16 cellular contexts compared by ENCODE assay signal in the genomic region with DNA sequence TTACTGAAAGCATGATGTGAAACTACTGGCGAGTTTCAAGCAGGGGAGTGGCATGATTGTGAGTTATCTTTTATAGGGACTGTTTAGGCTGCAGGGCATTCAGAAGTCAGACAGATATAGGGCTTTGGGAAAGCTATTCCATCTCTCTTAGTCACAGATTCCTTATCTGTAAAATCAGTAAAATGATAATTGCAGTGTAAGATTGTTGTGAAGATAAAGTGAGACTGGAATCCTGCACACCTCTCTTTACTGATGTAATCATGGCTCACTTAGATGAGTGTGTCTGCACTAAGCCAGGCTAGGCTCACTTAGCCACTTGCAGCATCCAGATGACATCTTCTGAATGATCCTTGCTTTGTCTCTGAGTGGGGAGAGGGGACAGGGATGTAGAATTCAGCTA.
A peak's percentile ranks its signal among the peaks of the same experiment; 100 is the strongest.
DNase-seq lines count a peak whose midpoint lies in the region; ATAC-seq, FAIRE-seq and TF ChIP-seq lines count a peak whose summit lies in the region.
"Had no signal": no experiment of that assay in that cellular context is flagged by ENCODE, and none has a peak within 500 bp of the region (broad histone marks: within the 10 kb centered on the region; RNA-seq: fewer than 3 reads in every experiment).

No MANE protein-coding gene starts in this region.

- H3K9ac ChIP-seq in SK-N-SH (no peak overlapping the region), kidney (ENCODE audit: low read length in 2 of 2) (no peak overlapping the region)
- H3K9ac ChIP-seq: KMS-11 had no signal

- H3K4me3 ChIP-seq in SK-N-SH (ENCODE audit: low read depth in 2 of 2, low read length in 1 of 2) (no peak overlapping the region), kidney (ENCODE audit: low read length in 2 of 2) (no peak overlapping the region)

- H3K36me3 ChIP-seq in SK-N-SH (replicated peaks in 1 of 2; ENCODE audit: control insufficient read depth in 1 of 2, insufficient read depth in 2 of 2, low read length in 1 of 2) (no peaks in the 10 kb centered on the region), kidney (ENCODE audit: control insufficient read depth in 1 of 2, insufficient read depth in 2 of 2, low read length in 2 of 2) (no peaks in the 10 kb centered on the region)

- no peak for TF ChIP-seq CTCF in HFFc6 (IDR thresholded peaks at IDR 0.05)
- TF ChIP-seq CTCF in SK-N-SH (IDR thresholded peaks at IDR 0.05) = no peak
- TF ChIP-seq CTCF in kidney (IDR thresholded peaks at IDR 0.05; ENCODE audit: borderline replicate concordance, extremely low read depth, insufficient read depth) = no peak

- no peaks in the 10 kb centered on the region for H3K27me3 Mint-ChIP-seq in HFFc6 (ENCODE audit: insufficient read depth)

- peak overlapping the region; percentile 56 for H3K27ac Mint-ChIP-seq in HFFc6
- H3K27ac Mint-ChIP-seq: B cell; CD4-positive, alpha-beta memory T cell had no signal

- no peak overlapping the region for H2AFZ ChIP-seq in SK-N-SH (ENCODE audit: low read depth)

- POLR2A ChIA-PET in SK-N-SH (lab: Yijun Ruan, JAX) = no interaction called here

- H3F3A ChIP-seq in SK-N-SH (replicated peaks; ENCODE audit: insufficient read depth) = peaks cover 3% of the 10 kb centered on the region

- TF ChIP-seq EP300 in SK-N-SH (IDR thresholded peaks at IDR 0.05; ENCODE audit: borderline replicate concordance in 1 of 2, low read depth in 1 of 2, low read length in 1 of 2) = no peak

- no peaks in the 10 kb centered on the region for H3K36me3 Mint-ChIP-seq in HFFc6 (ENCODE audit: low read depth)
- H3K36me3 Mint-ChIP-seq: CD4-positive, alpha-beta memory T cell had no signal

- no peak overlapping the region for H3K4me2 ChIP-seq in SK-N-SH
- H3K4me2 ChIP-seq: KMS-11 had no signal

- FAIRE-seq in kidney (lab: Jason Lieb, UNC) = no peak

- peak overlapping the region; percentile 66 for H3K4me3 Mint-ChIP-seq in HFFc6
- H3K4me3 Mint-ChIP-seq: B cell; CD4-positive, alpha-beta memory T cell had no signal

- WGBS in SK-N-SH (ENCODE audit: low lambda C conversion rate) = 83% methylated on average over 1 of the region's 1 CpG

- CTCF ChIA-PET in SK-N-SH (lab: Yijun Ruan, JAX) = interaction anchor here (1.1 to 19.0 kb wide), 4 partner anchors 10 to 268 kb away, joined by 4 to 433 read pairs (median 12); no protein-coding TSS in a partner anchor

- intact Hi-C loops in kidney (cut with DNase I) = no loop called here

- DNase-seq in Daoy (ENCODE audit: low read depth) (peak; percentile 15), HFFc6 (peak; percentile 59), SK-N-SH (peak; percentile 13), kidney tubule cell (ENCODE audit: low spot score) (peak; percentile 11), NOMO-1 (lab: John Stamatoyannopoulos, UW; ENCODE audit: unreplicated experiment in 2 of 2) (no peak), D341Med (ENCODE audit: low spot score) (no peak), kidney (no peak)
- DNase-seq: CD4-positive, alpha-beta memory T cell; DMS 273 treated with DMSO at 0.1 percent for 48 hours; NCI-H187 treated with DMSO at 0.1 percent for 48 hours; NCI-H2171 treated with DMSO at 0.1 percent for 48 hours; NCI-H774; T-helper 1 cell had no signal

- H3K4me1 ChIP-seq in SK-N-SH (ENCODE audit: control insufficient read depth in 1 of 2, insufficient read depth in 2 of 2, low read depth in 1 of 2, low read length in 1 of 2) (peaks cover 0 to 6% of the 10 kb centered on the region in 2 experiments; a peak in 2 of 4 replicates), kidney (ENCODE audit: control insufficient read depth in 1 of 2, insufficient read depth in 1 of 2, low read depth in 1 of 2, low read length in 2 of 2) (no peaks in the 10 kb centered on the region)

- H3K27me3 ChIP-seq in SK-N-SH (ENCODE audit: insufficient read depth) = no peaks in the 10 kb centered on the region

- H3K9me3 ChIP-seq in SK-N-SH = no peaks in the 10 kb centered on the region
- no peaks in the 10 kb centered on the region for H3K9me3 ChIP-seq in kidney (ENCODE audit: control insufficient read depth in 1 of 2, low read length in 2 of 2)

- no peaks in the 10 kb centered on the region for H3K9me3 Mint-ChIP-seq in HFFc6
- H3K9me3 Mint-ChIP-seq: CD4-positive, alpha-beta memory T cell had no signal

- ATAC-seq in GM19395 (IDR thresholded peaks at IDR 0.05; ENCODE audit: unreplicated experiment) = no peak

- no peaks in the 10 kb centered on the region for H3K9me2 ChIP-seq in SK-N-SH

- H3K79me2 ChIP-seq in SK-N-SH (ENCODE audit: insufficient read depth) = no peaks in the 10 kb centered on the region

- H4K20me1 ChIP-seq in SK-N-SH (ENCODE audit: insufficient read depth) = no peaks in the 10 kb centered on the region

- peaks cover 49% of the 10 kb centered on the region for H3K4me1 Mint-ChIP-seq in HFFc6 (ENCODE audit: low read depth)
- H3K4me1 Mint-ChIP-seq: B cell; CD4-positive, alpha-beta memory T cell had no signal

- no peak for TF ChIP-seq RAD21 in SK-N-SH (IDR thresholded peaks at IDR 0.05; ENCODE audit: low read length)

- H3K27ac ChIP-seq in SK-N-SH (ENCODE audit: low read depth in 2 of 2, low read length in 1 of 2) (no peak overlapping the region), kidney (ENCODE audit: low read depth in 2 of 2, low read length in 2 of 2) (no peak overlapping the region)
- H3K27ac ChIP-seq: KMS-11 had no signal

TF ChIP-seq in SK-N-SH, 30 proteins besides CTCF, POLR2A, EP300 and RAD21:
- TF ChIP-seq, protein P1, sequence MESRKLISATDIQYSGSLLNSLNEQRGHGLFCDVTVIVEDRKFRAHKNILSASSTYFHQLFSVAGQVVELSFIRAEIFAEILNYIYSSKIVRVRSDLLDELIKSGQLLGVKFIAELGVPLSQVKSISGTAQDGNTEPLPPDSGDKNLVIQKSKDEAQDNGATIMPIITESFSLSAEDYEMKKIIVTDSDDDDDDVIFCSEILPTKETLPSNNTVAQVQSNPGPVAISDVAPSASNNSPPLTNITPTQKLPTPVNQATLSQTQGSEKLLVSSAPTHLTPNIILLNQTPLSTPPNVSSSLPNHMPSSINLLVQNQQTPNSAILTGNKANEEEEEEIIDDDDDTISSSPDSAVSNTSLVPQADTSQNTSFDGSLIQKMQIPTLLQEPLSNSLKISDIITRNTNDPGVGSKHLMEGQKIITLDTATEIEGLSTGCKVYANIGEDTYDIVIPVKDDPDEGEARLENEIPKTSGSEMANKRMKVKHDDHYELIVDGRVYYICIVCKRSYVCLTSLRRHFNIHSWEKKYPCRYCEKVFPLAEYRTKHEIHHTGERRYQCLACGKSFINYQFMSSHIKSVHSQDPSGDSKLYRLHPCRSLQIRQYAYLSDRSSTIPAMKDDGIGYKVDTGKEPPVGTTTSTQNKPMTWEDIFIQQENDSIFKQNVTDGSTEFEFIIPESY (IDR thresholded peaks at IDR 0.05; ENCODE audit: borderline replicate concordance, low read depth) = no peak
- TF ChIP-seq, protein P2, sequence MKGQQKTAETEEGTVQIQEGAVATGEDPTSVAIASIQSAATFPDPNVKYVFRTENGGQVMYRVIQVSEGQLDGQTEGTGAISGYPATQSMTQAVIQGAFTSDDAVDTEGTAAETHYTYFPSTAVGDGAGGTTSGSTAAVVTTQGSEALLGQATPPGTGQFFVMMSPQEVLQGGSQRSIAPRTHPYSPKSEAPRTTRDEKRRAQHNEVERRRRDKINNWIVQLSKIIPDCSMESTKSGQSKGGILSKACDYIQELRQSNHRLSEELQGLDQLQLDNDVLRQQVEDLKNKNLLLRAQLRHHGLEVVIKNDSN (IDR thresholded peaks at IDR 0.05; ENCODE audit: borderline replicate concordance, low read depth) = no peak
- TF ChIP-seq GATA2 (CRISPR knock-in tag; IDR thresholded peaks at IDR 0.05) (peak; percentile 54), RFX5 (IDR thresholded peaks at IDR 0.05; ENCODE audit: low read length) (no peak), SIN3A (IDR thresholded peaks at IDR 0.05; ENCODE audit: borderline replicate concordance, low read depth, low read length) (no peak), EZH2phosphoT487 (IDR thresholded peaks at IDR 0.05; ENCODE audit: borderline replicate concordance, low read depth) (no peak), FOSL2 (IDR thresholded peaks at IDR 0.05; ENCODE audit: borderline replicate concordance, low read depth) (no peak; the same call in 1 of the 2 replicates), RCOR1 (IDR thresholded peaks at IDR 0.05; ENCODE audit: low read length) (0 out of 2 replicates have a peak, but pooled peaks have one; percentile 20), JUND (IDR thresholded peaks at IDR 0.05) (0 out of 2 replicates have a peak, but pooled peaks have one; percentile 14), TCF12 (IDR thresholded peaks at IDR 0.05) (peak; percentile 50; the same call in 1 of the 2 replicates), POLR2AphosphoS5 (IDR thresholded peaks at IDR 0.05; ENCODE audit: low read depth, low read length) (no peak)
- TF ChIP-seq, protein P3, sequence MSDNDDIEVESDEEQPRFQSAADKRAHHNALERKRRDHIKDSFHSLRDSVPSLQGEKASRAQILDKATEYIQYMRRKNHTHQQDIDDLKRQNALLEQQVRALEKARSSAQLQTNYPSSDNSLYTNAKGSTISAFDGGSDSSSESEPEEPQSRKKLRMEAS (IDR thresholded peaks at IDR 0.05; ENCODE audit: low read depth) = no peak

Comparison
In these comparisons a context has a peak if more than half of its experiments do, and no peak if none do; other contexts are left out.
1. DNase-seq: peak in Daoy (single experiment), HFFc6 (single experiment), SK-N-SH (single experiment) and kidney tubule cell (single experiment); none in NOMO-1 (0 of 2), D341Med (single experiment) and kidney (single experiment).